15 cellular contexts compared by ENCODE assay signal in genomic region chr11:12901272-12901671, GRCh38.
DNase-seq lines count a peak whose midpoint lies in the region; ATAC-seq and TF ChIP-seq lines count a peak whose summit lies in the region.
"Had no signal": no experiment of that assay in that cellular context is flagged by ENCODE, and none has a peak within 500 bp of the region (broad histone marks: within the 10 kb centered on the region; RNA-seq: fewer than 3 reads in every experiment).

No MANE protein-coding gene starts in this region.

- H3K36me3 ChIP-seq in DND-41 (ENCODE audit: insufficient read depth, low read length) = no peaks in the 10 kb centered on the region
- H3K36me3 ChIP-seq in right lobe of liver = peaks cover 0 to 12% (median 5%) of the 10 kb centered on the region in 4 donors
- H3K36me3 ChIP-seq: colonic mucosa had no signal

- H3K79me2 ChIP-seq in DND-41 (ENCODE audit: insufficient read depth, low read length) = no peaks in the 10 kb centered on the region

- TF ChIP-seq CTCF in DND-41 (IDR thresholded peaks at IDR 0.05; ENCODE audit: borderline replicate concordance, extremely low read depth, low read length, poor library complexity, severe bottlenecking) = no peak
- TF ChIP-seq CTCF in right lobe of liver (IDR thresholded peaks at IDR 0.05) = no peak

- no peaks in the 10 kb centered on the region for H3K4me1 ChIP-seq in DND-41 (ENCODE audit: insufficient read depth, low read length)
- peaks cover 0 to 8% (median 0%) of the 10 kb centered on the region in 4 donors for H3K4me1 ChIP-seq in right lobe of liver
- H3K4me1 ChIP-seq: colonic mucosa had no signal

- ATAC-seq in DND-41 (ENCODE audit: insufficient read depth, low read depth) (peak; percentile 67; the same call in 2 of the 3 replicates), HG02798 (IDR thresholded peaks at IDR 0.05; ENCODE audit: poor library complexity, unreplicated experiment) (peak; percentile 38), right lobe of liver (peak in 3 of 4 donors; percentile 12 to 59 (median 42))
- ATAC-seq: activated CD4-positive, alpha-beta T cell treated with anti-CD3 and anti-CD28 coated beads for 36 hours; T-cell had no signal

- no peak overlapping the region for H3K4me2 ChIP-seq in DND-41 (ENCODE audit: insufficient read depth, low read length)

- H3K9me3 ChIP-seq in DND-41 (ENCODE audit: insufficient read depth, low read length, severe bottlenecking) (no peaks in the 10 kb centered on the region), right lobe of liver (no peaks in the 10 kb centered on the region)
- H3K9me3 ChIP-seq: colonic mucosa, MG63 had no signal

- DNase-seq in DND-41 (peak; percentile 16), RPMI7951 (ENCODE audit: low read depth) (peak; percentile 44), right lobe of liver (no peak), NCI-H510A (lab: John Stamatoyannopoulos, UW) (no peak), SIG-M5 treated with dmso at 0.1 percent for 504 hours (lab: John Stamatoyannopoulos, UW; ENCODE audit: unreplicated experiment) (no peak), ureter (ENCODE audit: low spot score) (no peak)
- DNase-seq in stimulated activated naive CD4-positive, alpha-beta T cell treated with Interleukin-2 at 50 U/mL for 16 hours (lab: John Stamatoyannopoulos, UW) = no peak
- DNase-seq: activated CD4-positive, alpha-beta T cell treated with anti-CD3 and anti-CD28 coated beads for 36 hours; activated naive CD8-positive, alpha-beta T cell treated with anti-CD3 and anti-CD28 coated beads, Interleukin-2, amount 10 ng/mL, durations not matched to agents 7 days and 5 days; activated T-cell treated with anti-CD3 and anti-CD28 coated beads, Interleukin-2, amount 50 U/mL, for 1 hour; colonic mucosa; MG63; T-cell had no signal

- H3K9ac ChIP-seq in DND-41 (ENCODE audit: low read depth, low read length) = no peak overlapping the region

- 71% methylated on average over 1 of the region's 1 CpG for WGBS in right lobe of liver (ENCODE audit: insufficient coverage, low coverage, low lambda C conversion rate, missing lambda C conversion rate)

- H3K27me3 ChIP-seq in DND-41 (ENCODE audit: insufficient read depth, low read length, poor library complexity) (peaks cover 13% of the 10 kb centered on the region), right lobe of liver (no peaks in the 10 kb centered on the region)
- H3K27me3 ChIP-seq: colonic mucosa, MG63 had no signal

- no peak for TF ChIP-seq POLR2A in right lobe of liver (IDR thresholded peaks at IDR 0.05)

- H2AFZ ChIP-seq in DND-41 (ENCODE audit: low read depth, low read length) = no peak overlapping the region

- no peaks in the 10 kb centered on the region for H4K20me1 ChIP-seq in DND-41 (ENCODE audit: insufficient read depth, low read length)

- H3K4me3 ChIP-seq in DND-41 (ENCODE audit: low read depth in 1 of 2, low read length in 2 of 2) (no peak overlapping the region), right lobe of liver (no peak overlapping the region)
- H3K4me3 ChIP-seq: colonic mucosa, MG63 had no signal

- H3K27ac ChIP-seq in DND-41 (ENCODE audit: low read length) (no peak overlapping the region), right lobe of liver (no peak overlapping the region)
- H3K27ac ChIP-seq: colonic mucosa, HL-60 had no signal

- intact Hi-C loops in right lobe of liver (cut with DNase I) = no loop called here

Comparison
In these comparisons a context has a peak if more than half of its experiments do, and no peak if none do; other contexts are left out.
1. DNase-seq: peak in DND-41 (single experiment) and RPMI7951 (single experiment); none in right lobe of liver (0 of 3), stimulated activated naive CD4-positive, alpha-beta T cell treated with Interleukin-2 at 50 U/mL for 16 hours (single experiment), NCI-H510A (single experiment), SIG-M5 treated with dmso at 0.1 percent for 504 hours (single experiment) and ureter (single experiment).
2. Peak in every context shown above with its lines, with median percentiles within 50 percentile points of each other: ATAC-seq.